Comparison of ENCODE assay signal across 18 cellular contexts in the genomic region with DNA sequence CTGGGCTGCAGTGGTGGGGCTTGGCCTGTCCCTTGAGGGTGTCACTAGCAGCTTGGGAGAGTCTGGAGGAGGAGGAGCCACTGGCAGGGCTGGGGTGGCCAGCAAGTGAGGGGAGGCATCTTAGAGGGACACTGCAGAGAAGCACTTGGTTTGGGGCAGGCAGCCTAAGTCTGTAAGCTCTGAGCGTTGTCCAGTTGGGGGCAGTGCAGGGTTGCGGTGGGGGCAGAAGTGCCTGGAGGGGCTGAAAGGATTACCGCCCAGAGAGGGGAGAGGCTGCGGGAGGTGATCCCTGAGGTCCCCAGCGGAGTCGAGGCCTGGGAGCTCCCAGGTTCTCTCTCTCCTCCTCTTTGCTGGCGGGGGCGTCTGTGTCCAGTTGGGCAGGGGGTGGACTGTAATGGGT. TPM values are rescaled to one million over a fixed set of nuclear protein-coding genes. Genes with fewer than 3 reads are reported as not detected.
DNase-seq lines count a peak whose midpoint lies in the region; ATAC-seq and TF ChIP-seq lines count a peak whose summit lies in the region.
"Had no signal": no experiment of that assay in that cellular context is flagged by ENCODE, and none has a peak within 500 bp of the region (broad histone marks: within the 10 kb centered on the region; RNA-seq: fewer than 3 reads in every experiment).

No MANE protein-coding gene starts in this region.

- no peak overlapping the region for H3K27ac Mint-ChIP-seq in endothelial cell (ENCODE audit: unreplicated experiment)
- H3K27ac Mint-ChIP-seq: T-helper 2 cell treated with Interferon-gamma antibody and Interleukin-4, amounts not matched to agents 5 μg/mL and 100 μg/mL, for 36 hours had no signal

- H3K4me1 Mint-ChIP-seq in endothelial cell (ENCODE audit: unreplicated experiment): peaks cover 30% of the 10 kb centered on the region
- H3K4me1 Mint-ChIP-seq: CD4-positive, alpha-beta memory T cell had no signal

- H4K20me1 ChIP-seq in osteoblast (ENCODE audit: insufficient read depth, low read length): no peaks in the 10 kb centered on the region

- no peak for TF ChIP-seq POLR2A in NB4 (IDR thresholded peaks at IDR 0.05; ENCODE audit: extremely low read depth, insufficient read length)

- no peaks in the 10 kb centered on the region for H3K36me3 ChIP-seq in osteoblast (ENCODE audit: insufficient read depth, low read length)
- H3K36me3 ChIP-seq: colonic mucosa, right lobe of liver had no signal

- H3K4me3 ChIP-seq in NB4 (ENCODE audit: low read depth, low read length): no peak overlapping the region
- no peak overlapping the region for H3K4me3 ChIP-seq in osteoblast (ENCODE audit: insufficient read depth, low read length)
- H3K4me3 ChIP-seq: colonic mucosa, right lobe of liver had no signal

- peaks cover 5% of the 10 kb centered on the region for H3K27me3 ChIP-seq in osteoblast (ENCODE audit: insufficient read depth, low read length)
- H3K27me3 ChIP-seq: colonic mucosa, right lobe of liver had no signal

- no peaks in the 10 kb centered on the region for H3K9me3 Mint-ChIP-seq in endothelial cell (ENCODE audit: unreplicated experiment)
- H3K9me3 Mint-ChIP-seq: CD4-positive, alpha-beta memory T cell; T-helper 2 cell treated with Interferon-gamma antibody and Interleukin-4, amounts not matched to agents 5 μg/mL and 100 μg/mL, for 36 hours had no signal

- no peaks in the 10 kb centered on the region for H3K4me1 ChIP-seq in osteoblast (ENCODE audit: insufficient read depth, low read length)
- H3K4me1 ChIP-seq: colonic mucosa, right lobe of liver had no signal

- H3K27me3 Mint-ChIP-seq in endothelial cell (ENCODE audit: unreplicated experiment): peaks cover 13% of the 10 kb centered on the region

- no peak overlapping the region for H3K4me2 ChIP-seq in osteoblast (ENCODE audit: insufficient read depth, low read length)

- H3K36me3 Mint-ChIP-seq in endothelial cell (ENCODE audit: low read depth, unreplicated experiment): peaks cover 11% of the 10 kb centered on the region
- H3K36me3 Mint-ChIP-seq: CD4-positive, alpha-beta memory T cell had no signal

- peak overlapping the region; percentile 59 for H3K4me3 Mint-ChIP-seq in endothelial cell (ENCODE audit: unreplicated experiment)
- H3K4me3 Mint-ChIP-seq: CD4-positive, alpha-beta memory T cell; T-helper 2 cell treated with Interferon-gamma antibody and Interleukin-4, amounts not matched to agents 5 μg/mL and 100 μg/mL, for 36 hours had no signal

- no peak for ATAC-seq in GM18520 (IDR thresholded peaks at IDR 0.05; ENCODE audit: unreplicated experiment)
- ATAC-seq in GM19452 (IDR thresholded peaks at IDR 0.05; ENCODE audit: unreplicated experiment): no peak
- ATAC-seq: right lobe of liver had no signal

- H3K27ac ChIP-seq in osteoblast (ENCODE audit: low read depth, low read length): no peak overlapping the region
- H3K27ac ChIP-seq: colonic mucosa, right lobe of liver had no signal

- peak; percentile 30 for DNase-seq in NK-92 treated with Interleukin-12 subunit alpha and Interleukin-12 subunit beta, amount 100 ng/mL, for 24 hours (lab: John Stamatoyannopoulos, UW)
- DNase-seq in NK-92 (lab: John Stamatoyannopoulos, UW; ENCODE audit: unreplicated experiment): no peak
- DNase-seq in NB4 (ENCODE audit: low read depth): peak; percentile 44
- peak; percentile 65 for DNase-seq in endothelial cell (ENCODE audit: low spot score)
- DNase-seq in osteoblast (ENCODE audit: insufficient read length, low spot score, missing footprints): peak; percentile 48
- DNase-seq in NCI-H1417 (lab: John Stamatoyannopoulos, UW): no peak
- DNase-seq: activated CD8-positive, alpha-beta memory T cell treated with anti-CD3 and anti-CD28 coated beads, Interleukin-2, amount 50 U/mL, for 4 hours; activated gamma-delta T cell treated with Interleukin-2 at 50 U/mL for 16 hours; CD4-positive, alpha-beta memory T cell; colonic mucosa; MM.1S; right lobe of liver; SHP77; stimulated activated CD4-positive, alpha-beta T cell treated with anti-CD3 and anti-CD28 coated beads, Interleukin-1b, Interleukin-23, amount 100 ng/mL, for 48 hours had no signal

- no peaks in the 10 kb centered on the region for H3K9me3 ChIP-seq in osteoblast (ENCODE audit: low read depth, low read length)
- H3K9me3 ChIP-seq: colonic mucosa, right lobe of liver had no signal

- no peaks in the 10 kb centered on the region for H3K79me2 ChIP-seq in osteoblast (ENCODE audit: insufficient read depth, low read length)

- TF ChIP-seq CTCF in NB4 (IDR thresholded peaks at IDR 0.05; ENCODE audit: low read depth, low read length) (peak; percentile 27), endothelial cell (IDR thresholded peaks at IDR 0.05; ENCODE audit: unreplicated experiment) (no peak), osteoblast (IDR thresholded peaks at IDR 0.05; ENCODE audit: extremely low read depth, low read depth, low read length) (no peak)

- H2AFZ ChIP-seq in osteoblast (ENCODE audit: low read length): no peak overlapping the region

RNA-seq across cellular contexts. Expression of a gene that starts 7.4 kb away (rescaled TPM):
- total RNA-seq in endothelial cell (ENCODE audit: unreplicated experiment): 39.3 TPM
- total RNA-seq in osteoblast: not detected in 2 replicates
- total RNA-seq: CD4-positive, alpha-beta memory T cell; glomerular endothelial cell had no signal

Comparison
In these comparisons a context has a peak if more than half of its experiments do, and no peak if none do; other contexts are left out.
1. DNase-seq: peak in NK-92 treated with Interleukin-12 subunit alpha and Interleukin-12 subunit beta, amount 100 ng/mL, for 24 hours (single experiment), NB4 (single experiment), endothelial cell (single experiment) and osteoblast (single experiment); none in NK-92 (single experiment) and NCI-H1417 (0 of 3).
2. RNA of a gene that starts 7.4 kb away (total RNA-seq): 39.3 TPM in endothelial cell (single experiment); not detected in osteoblast; every median in the first group is over 10 times any median in the second.